8 cellular contexts compared by ENCODE assay signal in the genomic region with DNA sequence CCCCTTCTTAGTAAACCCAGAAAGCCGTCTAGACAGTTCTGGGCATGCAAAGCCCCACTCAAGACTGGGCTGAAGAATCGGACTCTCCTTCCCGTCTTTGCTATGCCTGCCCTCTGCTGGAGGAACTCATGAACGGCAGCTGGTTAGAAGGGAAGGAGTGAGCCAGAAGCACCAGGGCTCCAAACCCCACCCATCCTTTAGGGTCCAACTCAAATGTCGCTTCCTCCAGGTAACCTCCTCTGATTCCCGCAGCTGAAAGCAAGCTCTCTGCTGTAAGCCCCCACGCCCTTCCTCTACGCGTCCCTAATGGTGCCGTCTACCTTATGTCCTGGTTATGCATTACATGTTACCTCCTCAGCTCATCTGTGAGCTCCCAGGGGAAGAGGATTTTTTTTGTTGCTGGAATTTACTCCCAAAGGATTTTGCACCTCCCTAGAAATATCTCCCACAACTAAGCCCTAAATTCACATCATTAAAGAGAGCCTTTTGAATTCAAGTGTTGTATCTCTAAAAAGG. TPM values are rescaled to one million over a fixed set of nuclear protein-coding genes. Genes with fewer than 3 reads are reported as not detected.
A peak's percentile ranks its signal among the peaks of the same experiment; 100 is the strongest.
DNase-seq lines count a peak whose midpoint lies in the region; ATAC-seq and TF ChIP-seq lines count a peak whose summit lies in the region.

No MANE protein-coding gene starts in this region.

- peak overlapping the region; percentile 31; the same call in 1 of the 2 replicates for H2AFZ ChIP-seq in MM.1S (ENCODE audit: low read length)
- H2AFZ ChIP-seq in osteoblast (ENCODE audit: low read length): peak overlapping the region; percentile 66

- H3K4me2 ChIP-seq in MM.1S (ENCODE audit: low read depth, low read length): peak overlapping the region; percentile 47; the same call in 1 of the 2 replicates
- peak overlapping the region; percentile 53 for H3K4me2 ChIP-seq in osteoblast (ENCODE audit: insufficient read depth, low read length)

- no peak overlapping the region for H3K27ac ChIP-seq in MM.1S (ENCODE audit: low read length)
- peak overlapping the region; percentile 23 for H3K27ac ChIP-seq in RWPE2 (ENCODE audit: poor library complexity, severe bottlenecking)
- no peak overlapping the region for H3K27ac ChIP-seq in gastroesophageal sphincter
- no peak overlapping the region for H3K27ac ChIP-seq in osteoblast (ENCODE audit: low read depth, low read length)
- no peak overlapping the region for H3K27ac ChIP-seq in thyroid gland

- no peak for TF ChIP-seq EP300 in gastroesophageal sphincter (IDR thresholded peaks at IDR 0.05)

- H3K4me1 ChIP-seq in MM.1S (ENCODE audit: low read length) (no peaks in the 10 kb centered on the region), RWPE2 (ENCODE audit: insufficient read depth, poor library complexity, severe bottlenecking) (peaks cover 15% of the 10 kb centered on the region), gastroesophageal sphincter (no peaks in the 10 kb centered on the region), osteoblast (ENCODE audit: insufficient read depth, low read length) (peaks cover 27% of the 10 kb centered on the region), thyroid gland (no peaks in the 10 kb centered on the region)

- WGBS in gastroesophageal sphincter (ENCODE audit: low coverage in 1 of 2), 2 donors: 0 to 14% methylated on average over 6 to 7 of the region's 10 CpGs
- 2% methylated on average over 10 of the region's 10 CpGs for WGBS in thyroid gland, 2 donors

- no peak overlapping the region for H3K9ac ChIP-seq in MM.1S (ENCODE audit: low read length)

- H3K79me2 ChIP-seq in MM.1S (ENCODE audit: low read length) (no peaks in the 10 kb centered on the region), osteoblast (ENCODE audit: insufficient read depth, low read length) (no peaks in the 10 kb centered on the region)

- H3K9me3 ChIP-seq in MM.1S (replicated peaks; ENCODE audit: insufficient read depth, low read length): no peaks in the 10 kb centered on the region
- no peaks in the 10 kb centered on the region for H3K9me3 ChIP-seq in RWPE2 (ENCODE audit: severe bottlenecking)
- H3K9me3 ChIP-seq in gastroesophageal sphincter: no peaks in the 10 kb centered on the region
- H3K9me3 ChIP-seq in osteoblast (ENCODE audit: low read depth, low read length): no peaks in the 10 kb centered on the region
- no peaks in the 10 kb centered on the region for H3K9me3 ChIP-seq in thyroid gland

- no peaks in the 10 kb centered on the region for H3K9me2 ChIP-seq in MM.1S (replicated peaks; ENCODE audit: insufficient read depth, low read length)

- TF ChIP-seq CTCF in MM.1S (IDR thresholded peaks at IDR 0.05; ENCODE audit: low read length) (peak; percentile 85), RWPE2 (IDR thresholded peaks at IDR 0.05; ENCODE audit: poor library complexity, severe bottlenecking) (peak; percentile 90), gastroesophageal sphincter (IDR thresholded peaks at IDR 0.05) (peak; percentile 73 to 89 (median 80)), osteoblast (IDR thresholded peaks at IDR 0.05; ENCODE audit: extremely low read depth, low read depth, low read length) (peak; percentile 93), thyroid gland (IDR thresholded peaks at IDR 0.05) (peak; percentile 41 to 88 (median 74))

- H4K20me1 ChIP-seq in MM.1S (ENCODE audit: insufficient read depth, low read length) (no peaks in the 10 kb centered on the region), osteoblast (ENCODE audit: insufficient read depth, low read length) (no peaks in the 10 kb centered on the region)

- H3K4me3 ChIP-seq in MM.1S (ENCODE audit: low read length): no peak overlapping the region
- no peak overlapping the region for H3K4me3 ChIP-seq in RWPE2 (ENCODE audit: severe bottlenecking)
- H3K4me3 ChIP-seq in gastroesophageal sphincter: no peak overlapping the region
- no peak overlapping the region for H3K4me3 ChIP-seq in osteoblast (ENCODE audit: insufficient read depth, low read length)
- H3K4me3 ChIP-seq in thyroid gland (replicated peaks in 1 of 3): no peak overlapping the region

- no peaks in the 10 kb centered on the region for H3K36me3 ChIP-seq in MM.1S (replicated peaks; ENCODE audit: insufficient read depth, low read length)
- no peaks in the 10 kb centered on the region for H3K36me3 ChIP-seq in RWPE2 (ENCODE audit: low read depth)
- H3K36me3 ChIP-seq in gastroesophageal sphincter: no peaks in the 10 kb centered on the region
- H3K36me3 ChIP-seq in osteoblast (ENCODE audit: insufficient read depth, low read length): no peaks in the 10 kb centered on the region
- H3K36me3 ChIP-seq in thyroid gland: no peaks in the 10 kb centered on the region

- peak; percentile 88 for DNase-seq in Ammon's horn (ENCODE audit: low spot score)
- DNase-seq in MM.1S: peak; percentile 73
- no peak for DNase-seq in RWPE2 (ENCODE audit: low spot score)
- DNase-seq in activated T-helper 9 cell treated with anti-CD3 and anti-CD28 coated beads, Interleukin-2, amount 50 U/mL, for 16 hours (ENCODE audit: low read depth): peak; percentile 45
- DNase-seq in osteoblast (ENCODE audit: insufficient read length, low spot score, missing footprints): peak; percentile 80
- peak; percentile 74 to 81 for DNase-seq in thyroid gland

- intact Hi-C loops in thyroid gland (cut with DNase I): loop anchor here (5.0 kb wide), 2 partner anchors 105 to 265 kb away; no protein-coding TSS in a partner anchor

- H3K27me3 ChIP-seq in MM.1S (replicated peaks; ENCODE audit: insufficient read depth, low read length) (no peaks in the 10 kb centered on the region), RWPE2 (ENCODE audit: insufficient read depth, poor library complexity, severe bottlenecking) (no peaks in the 10 kb centered on the region), gastroesophageal sphincter (peaks cover 62% of the 10 kb centered on the region), osteoblast (ENCODE audit: insufficient read depth, low read length) (no peaks in the 10 kb centered on the region), thyroid gland (no peaks in the 10 kb centered on the region)

- TF ChIP-seq POLR2A in gastroesophageal sphincter (IDR thresholded peaks at IDR 0.05): no peak
- TF ChIP-seq POLR2A in thyroid gland (IDR thresholded peaks at IDR 0.05): no peak

- H3F3A ChIP-seq in MM.1S (ENCODE audit: insufficient read depth, low read length): no peaks in the 10 kb centered on the region

- ATAC-seq in GM19372 (IDR thresholded peaks at IDR 0.05; ENCODE audit: low read depth, unreplicated experiment) (peak; percentile 71), RWPE2 (ENCODE audit: low read depth) (peak; percentile 83), gastroesophageal sphincter (peak; percentile 61)

RNA-seq across cellular contexts. Expression of a gene that starts 59.0 kb away (rescaled TPM):
- 1 to 10 TPM in 1 of 4 donors, under 1 TPM in 3; 0.47 to 1.2 (median 0.60) TPM for total RNA-seq in gastroesophageal sphincter
- total RNA-seq in osteoblast: 24.5 and 26.4 TPM in 2 replicates
- total RNA-seq in thyroid gland: 1 to 10 TPM in 3 of 4 donors, under 1 TPM in 1; 0.89 to 3.7 (median 1.3) TPM
